In genomic region chr6:143536461-143536865, GRCh38 we compare ENCODE assay signal across 8 cellular contexts. TPM values are rescaled to one million over a fixed set of nuclear protein-coding genes. Genes with fewer than 3 reads are reported as not detected.
DNase-seq lines count a peak whose midpoint lies in the region; ATAC-seq and TF ChIP-seq lines count a peak whose summit lies in the region.

No MANE protein-coding gene starts in this region.

- no peaks in the 10 kb centered on the region for H3K36me3 Mint-ChIP-seq in stimulated activated naive CD8-positive, alpha-beta T cell treated with anti-CD3 and anti-CD28 coated beads, Interleukin-15, Interleukin-2, amounts not matched to agents 100 ng/mL and 50 ng/mL, for 24 hours (ENCODE audit: low read depth)

- H3K27me3 Mint-ChIP-seq in stimulated activated naive CD8-positive, alpha-beta T cell treated with anti-CD3 and anti-CD28 coated beads, Interleukin-15, Interleukin-2, amounts not matched to agents 100 ng/mL and 50 ng/mL, for 24 hours = no peaks in the 10 kb centered on the region

- H3K36me3 ChIP-seq in lung (ENCODE audit: control insufficient read depth in 2 of 2, insufficient read depth in 2 of 2, low read length in 2 of 2) = no peaks in the 10 kb centered on the region

- WGBS in lung, 2 donors = 1 to 2% methylated on average over 22 to 27 of the region's 27 CpGs

- no peaks in the 10 kb centered on the region for H3K9me3 Mint-ChIP-seq in stimulated activated naive CD8-positive, alpha-beta T cell treated with anti-CD3 and anti-CD28 coated beads, Interleukin-15, Interleukin-2, amounts not matched to agents 100 ng/mL and 50 ng/mL, for 24 hours

- peaks cover 33% of the 10 kb centered on the region for H3K4me1 Mint-ChIP-seq in stimulated activated naive CD8-positive, alpha-beta T cell treated with anti-CD3 and anti-CD28 coated beads, Interleukin-15, Interleukin-2, amounts not matched to agents 100 ng/mL and 50 ng/mL, for 24 hours (ENCODE audit: low read depth)

- peak overlapping the region; percentile 55 to 58 for H3K27ac ChIP-seq in lung (ENCODE audit: low read depth in 1 of 2, low read length in 1 of 2)

- DNase-seq in HCEC 1CT (peak; percentile 42), LoVo (ENCODE audit: low spot score) (peak; percentile 34), dermis blood vessel endothelial cell (peak; percentile 52), lung (ENCODE audit: low spot score) (peak; percentile 53), Ammon's horn (ENCODE audit: low spot score) (no peak)

- peak; percentile 62 to 68 for ATAC-seq in activated CD4-positive, CD25-positive, alpha-beta regulatory T cell treated with anti-CD3 and anti-CD28 coated beads, Interleukin-2, amount 50 U/mL, for 24 hours
- peak; percentile 60 for ATAC-seq in lung (ENCODE audit: insufficient read depth, low FRiP score)

- H3K4me3 ChIP-seq in GM12875 (ENCODE audit: low read depth, low read length) (peak overlapping the region; percentile 57), lung (peak overlapping the region; percentile 67)

- H3K9me3 ChIP-seq in lung (ENCODE audit: control insufficient read depth in 2 of 2, insufficient read depth in 1 of 2, low read length in 1 of 2) = no peaks in the 10 kb centered on the region

- H3K27me3 ChIP-seq in lung (ENCODE audit: control insufficient read depth, insufficient read depth) = no peaks in the 10 kb centered on the region

- H3K27ac Mint-ChIP-seq in stimulated activated naive CD8-positive, alpha-beta T cell treated with anti-CD3 and anti-CD28 coated beads, Interleukin-15, Interleukin-2, amounts not matched to agents 100 ng/mL and 50 ng/mL, for 24 hours = no peak overlapping the region

- H3K4me1 ChIP-seq in lung (ENCODE audit: control insufficient read depth in 2 of 2, insufficient read depth in 2 of 2, low read length in 2 of 2) = peaks cover 0 to 4% of the 10 kb centered on the region in 2 donors

- peak overlapping the region; percentile 69 for H3K4me3 Mint-ChIP-seq in stimulated activated naive CD8-positive, alpha-beta T cell treated with anti-CD3 and anti-CD28 coated beads, Interleukin-15, Interleukin-2, amounts not matched to agents 100 ng/mL and 50 ng/mL, for 24 hours

- no peak for TF ChIP-seq CTCF in GM12875 (IDR thresholded peaks at IDR 0.05; ENCODE audit: borderline replicate concordance, insufficient read depth, low read depth, low read length)
- no peak for TF ChIP-seq CTCF in lung (IDR thresholded peaks at IDR 0.05; ENCODE audit: control extremely low read depth, extremely low read depth)

RNA-seq across cellular contexts. Expression of gene FUCA2, which starts 24.9 kb away (rescaled TPM):
- total RNA-seq in dermis blood vessel endothelial cell (30.3 and 52.8 TPM in 2 replicates), lung (10 to 100 TPM; 24.8 to 79.3 TPM)
- 10 to 100 TPM; 28.3 to 54.6 TPM for polyA plus RNA-seq in lung
